Comparison of ENCODE assay signal across 19 cellular contexts in the genomic region with DNA sequence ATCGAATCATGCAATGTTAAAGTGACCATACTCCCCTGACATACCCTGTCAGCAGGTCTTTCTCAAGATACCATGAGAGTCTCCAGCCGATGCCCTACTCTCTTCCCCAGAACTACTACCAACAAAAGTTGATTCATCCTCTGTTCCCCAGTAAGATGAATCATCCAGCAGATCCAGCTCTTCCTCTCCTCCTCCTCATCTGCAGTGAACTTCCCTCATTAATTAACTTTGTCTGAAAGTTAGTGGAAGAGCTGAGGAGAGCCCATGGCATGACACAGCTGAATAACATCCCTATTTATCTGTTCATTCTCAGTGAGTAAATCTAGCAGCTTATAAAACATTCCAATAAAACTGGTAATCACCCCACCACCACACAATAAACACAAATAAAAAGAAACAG.
A peak's percentile ranks its signal among the peaks of the same experiment; 100 is the strongest.
DNase-seq lines count a peak whose midpoint lies in the region; ATAC-seq, FAIRE-seq and TF ChIP-seq lines count a peak whose summit lies in the region.
"Had no signal": no experiment of that assay in that cellular context is flagged by ENCODE, and none has a peak within 500 bp of the region (broad histone marks: within the 10 kb centered on the region; RNA-seq: fewer than 3 reads in every experiment).

No MANE protein-coding gene starts in this region.

- TF ChIP-seq POLR2A in H54 (IDR thresholded peaks at IDR 0.05; ENCODE audit: low read depth, low read length) = no peak

- no peak for DNase-seq in H54 (ENCODE audit: insufficient read length, low spot score)
- peak; percentile 99 for DNase-seq in amniotic epithelial cell (ENCODE audit: low read depth)
- peak; percentile 78 to 82 for DNase-seq in foreskin fibroblast
- peak; percentile 24 for DNase-seq in urothelium cell line (ENCODE audit: low spot score)
- no peak for DNase-seq in activated effector memory CD4-positive, alpha-beta T cell treated with anti-CD3 and anti-CD28 coated beads, Interleukin-2, amount 50 U/mL, for 16 hours
- no peak for DNase-seq in activated CD8-positive, alpha-beta memory T cell treated with anti-CD3 and anti-CD28 coated beads, Interleukin-2, amount 50 U/mL, for 4 hours
- DNase-seq: activated CD4-positive, CD25-positive, alpha-beta regulatory T cell; CD4-positive, alpha-beta memory T cell; effector CD8-positive, alpha-beta T cell; immature natural killer cell; NCI-H1105 treated with DMSO at 0.1 percent for 48 hours; NK-92 treated with Interleukin-12 subunit alpha and Interleukin-12 subunit beta, amount 100 ng/mL, for 24 hours; right lobe of liver; stimulated activated CD4-positive, alpha-beta T cell treated with anti-CD3 and anti-CD28 coated beads, Interleukin-2, amount 100 ng/mL, for 48 hours had no signal

- ATAC-seq in HG03520 (IDR thresholded peaks at IDR 0.05; ENCODE audit: unreplicated experiment) = no peak
- ATAC-seq: activated naive CD4-positive, alpha-beta T cell treated with anti-CD3 and anti-CD28 coated beads, Interleukin-2, amount 50 U/mL, for 72 hours; K562; right lobe of liver had no signal

- no peak overlapping the region for H3K4me3 ChIP-seq in foreskin fibroblast (ENCODE audit: low read depth in 1 of 2, low read length in 2 of 2)
- H3K4me3 ChIP-seq: K562, right lobe of liver had no signal

- no peak for TF ChIP-seq CTCF in foreskin fibroblast (IDR thresholded peaks at IDR 0.05; ENCODE audit: low read depth, low read length)

- FAIRE-seq in H54 (lab: Jason Lieb, UNC) (peak; percentile 48), urothelium cell line (lab: Jason Lieb, UNC) (no peak)
- FAIRE-seq: G401.6, GM19239, K562 had no signal

Comparison
In these comparisons a context has a peak if more than half of its experiments do, and no peak if none do; other contexts are left out.
1. DNase-seq: peak in amniotic epithelial cell (single experiment), foreskin fibroblast (2 of 2) and urothelium cell line (single experiment); none in H54 (single experiment), activated effector memory CD4-positive, alpha-beta T cell treated with anti-CD3 and anti-CD28 coated beads, Interleukin-2, amount 50 U/mL, for 16 hours (single experiment) and activated CD8-positive, alpha-beta memory T cell treated with anti-CD3 and anti-CD28 coated beads, Interleukin-2, amount 50 U/mL, for 4 hours (single experiment).